9 cellular contexts compared by ENCODE assay signal in the genomic region with DNA sequence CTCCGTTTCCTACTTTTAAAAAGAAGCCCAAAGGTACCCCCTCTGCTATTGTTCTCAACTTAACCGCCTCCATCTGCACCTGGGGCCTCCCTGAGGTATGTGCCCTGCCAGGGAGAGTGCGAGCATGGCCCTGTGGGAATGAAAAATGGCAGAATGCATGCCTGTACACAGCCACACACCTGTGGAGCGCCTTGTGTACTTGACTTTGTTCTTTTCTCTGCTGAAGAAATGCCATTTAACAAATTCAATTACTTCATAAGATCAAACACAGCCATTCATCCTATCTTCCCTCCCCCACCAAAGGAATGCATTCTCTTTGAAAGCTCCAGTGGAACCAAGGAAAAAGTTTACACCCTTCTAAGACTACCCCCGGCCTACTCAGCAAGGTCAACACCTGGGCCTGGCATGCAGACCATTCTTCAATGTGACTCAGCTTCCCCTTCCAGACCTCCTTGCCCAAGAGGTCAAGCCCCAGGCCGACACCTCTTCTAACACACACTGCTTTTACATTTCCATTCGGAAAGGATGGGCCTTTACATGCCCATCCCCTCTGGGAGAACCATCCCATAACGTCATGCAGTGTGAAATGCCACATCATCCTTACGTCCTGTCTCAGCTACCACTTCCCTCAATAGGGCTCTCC.
DNase-seq lines count a peak whose midpoint lies in the region; ATAC-seq and TF ChIP-seq lines count a peak whose summit lies in the region.
"Had no signal": no experiment of that assay in that cellular context is flagged by ENCODE, and none has a peak within 500 bp of the region (broad histone marks: within the 10 kb centered on the region; RNA-seq: fewer than 3 reads in every experiment).

No MANE protein-coding gene starts in this region.

- no peak for DNase-seq in activated CD4-positive, alpha-beta T cell treated with anti-CD3 and anti-CD28 coated beads, Interleukin-2, amount 10 ng/mL, durations not matched to agents 24 days and 14 days
- no peak for DNase-seq in activated CD4-positive, alpha-beta T cell treated with anti-CD3 and anti-CD28 coated beads for 48 hours
- peak; percentile 97 for DNase-seq in HT1080 (ENCODE audit: low read depth)
- peak; percentile 54 for DNase-seq in choroid plexus epithelial cell (ENCODE audit: low read depth)
- DNase-seq in pulmonary artery endothelial cell (ENCODE audit: low read depth, low spot score) = peak; percentile 88
- no peak for DNase-seq in MV-4-11 (lab: John Stamatoyannopoulos, UW)
- DNase-seq in stimulated activated CD4-positive, alpha-beta T cell treated with anti-CD3 and anti-CD28 coated beads, Interleukin-12 subunit alpha, Interleukin-12 subunit beta, amount 100 ng/mL, for 4 hours = no peak
- DNase-seq in omental fat pad (ENCODE audit: low spot score) = no peak
- DNase-seq: NCI-H1436 had no signal

- TF ChIP-seq CTCF in choroid plexus epithelial cell (conservative IDR thresholded peaks at IDR 0.05; ENCODE audit: low read depth, low read length) (no peak), omental fat pad (IDR thresholded peaks at IDR 0.05) (no peak)

- H3K9me3 Mint-ChIP-seq in activated CD4-positive, alpha-beta T cell treated with anti-CD3 and anti-CD28 coated beads, Interleukin-2, amount 10 ng/mL, durations not matched to agents 24 days and 14 days = peaks cover 19% of the 10 kb centered on the region

- H3K4me1 Mint-ChIP-seq in activated CD4-positive, alpha-beta T cell treated with anti-CD3 and anti-CD28 coated beads, Interleukin-2, amount 10 ng/mL, durations not matched to agents 24 days and 14 days = peaks cover 32% of the 10 kb centered on the region

- H3K4me3 Mint-ChIP-seq in activated CD4-positive, alpha-beta T cell treated with anti-CD3 and anti-CD28 coated beads, Interleukin-2, amount 10 ng/mL, durations not matched to agents 24 days and 14 days = peak overlapping the region; percentile 44

- intact Hi-C loops in activated CD4-positive, alpha-beta T cell treated with anti-CD3 and anti-CD28 coated beads, Interleukin-2, amount 10 ng/mL, durations not matched to agents 24 days and 14 days (cut with micrococcal nuclease) = loop anchor here (1.0 to 2.0 kb wide), 3 partner anchors 14 to 35 kb away; no protein-coding TSS in a partner anchor

- peak overlapping the region; percentile 81 for H3K27ac Mint-ChIP-seq in activated CD4-positive, alpha-beta T cell treated with anti-CD3 and anti-CD28 coated beads, Interleukin-2, amount 10 ng/mL, durations not matched to agents 24 days and 14 days

- H3K4me3 ChIP-seq in choroid plexus epithelial cell (ENCODE audit: low read depth, low read length) = no peak overlapping the region

- no peaks in the 10 kb centered on the region for H3K27me3 Mint-ChIP-seq in activated CD4-positive, alpha-beta T cell treated with anti-CD3 and anti-CD28 coated beads, Interleukin-2, amount 10 ng/mL, durations not matched to agents 24 days and 14 days

- no peak for ATAC-seq in omental fat pad (ENCODE audit: low FRiP score)

- peaks cover 21% of the 10 kb centered on the region for H3K36me3 Mint-ChIP-seq in activated CD4-positive, alpha-beta T cell treated with anti-CD3 and anti-CD28 coated beads, Interleukin-2, amount 10 ng/mL, durations not matched to agents 24 days and 14 days (ENCODE audit: low read depth)

Comparison
In these comparisons a context has a peak if more than half of its experiments do, and no peak if none do; other contexts are left out.
1. DNase-seq: peak in HT1080 (single experiment), choroid plexus epithelial cell (single experiment) and pulmonary artery endothelial cell (single experiment); none in activated CD4-positive, alpha-beta T cell treated with anti-CD3 and anti-CD28 coated beads, Interleukin-2, amount 10 ng/mL, durations not matched to agents 24 days and 14 days (single experiment), activated CD4-positive, alpha-beta T cell treated with anti-CD3 and anti-CD28 coated beads for 48 hours (single experiment), MV-4-11 (single experiment), stimulated activated CD4-positive, alpha-beta T cell treated with anti-CD3 and anti-CD28 coated beads, Interleukin-12 subunit alpha, Interleukin-12 subunit beta, amount 100 ng/mL, for 4 hours (single experiment) and omental fat pad (single experiment).